In the genomic region with DNA sequence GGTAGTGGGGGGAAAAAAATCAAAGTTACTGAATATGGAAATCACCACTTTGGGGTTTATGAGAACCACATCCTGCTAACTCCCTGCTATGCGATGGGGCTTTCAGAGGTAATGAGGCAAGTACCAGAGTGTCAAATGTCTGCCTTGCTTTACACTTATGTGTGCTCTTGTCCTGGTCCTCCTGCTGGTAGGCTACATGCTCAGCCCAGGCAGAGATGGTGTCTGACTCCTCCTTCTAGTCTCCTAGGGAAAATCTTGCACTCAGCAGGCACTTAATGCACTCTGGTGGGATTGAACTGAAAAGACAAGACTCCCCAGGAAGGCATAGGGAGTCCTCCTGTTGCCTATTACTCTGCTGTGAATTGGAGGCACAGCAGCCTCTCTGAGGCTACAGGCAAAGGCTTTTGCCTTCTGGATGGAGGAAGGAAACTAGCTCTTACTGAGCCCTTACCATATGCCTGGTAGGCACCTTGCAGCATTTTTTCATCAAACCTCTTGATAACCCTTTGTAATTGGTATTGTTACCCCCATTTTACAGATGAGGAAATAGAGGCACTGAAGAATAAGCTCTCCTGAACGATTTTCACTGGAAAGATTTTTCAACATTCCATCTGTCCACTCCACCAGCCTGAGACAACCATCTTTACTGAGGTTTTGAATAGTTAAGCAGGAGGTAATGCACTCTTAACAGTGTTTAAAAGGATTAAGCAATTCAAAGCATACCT, we compare ENCODE assay signal across 10 cellular contexts.
DNase-seq lines count a peak whose midpoint lies in the region; ATAC-seq, FAIRE-seq and TF ChIP-seq lines count a peak whose summit lies in the region.
"Had no signal": no experiment of that assay in that cellular context is flagged by ENCODE, and none has a peak within 500 bp of the region (broad histone marks: within the 10 kb centered on the region; RNA-seq: fewer than 3 reads in every experiment).

No MANE protein-coding gene starts in this region.

- H3K9me3 Mint-ChIP-seq in activated T-helper 1 cell treated with anti-CD3 and anti-CD28 coated beads, Interleukin-12 subunit alpha, Interleukin-12 subunit beta, Interleukin-2, Interleukin-4 antibody, amounts not matched to agents 30 ng/mL and 10 ng/mL and 1 ng/mL, durations not matched to agents 14 hours and 24 hours and 36 hours = no peaks in the 10 kb centered on the region
- no peaks in the 10 kb centered on the region for H3K9me3 Mint-ChIP-seq in CD4-positive, alpha-beta T cell

- no peaks in the 10 kb centered on the region for H3K79me2 ChIP-seq in osteoblast (ENCODE audit: insufficient read depth, low read length)

- no peaks in the 10 kb centered on the region for H3K36me3 Mint-ChIP-seq in activated T-helper 1 cell treated with anti-CD3 and anti-CD28 coated beads, Interleukin-12 subunit alpha, Interleukin-12 subunit beta, Interleukin-2, Interleukin-4 antibody, amounts not matched to agents 30 ng/mL and 10 ng/mL and 1 ng/mL, durations not matched to agents 14 hours and 24 hours and 36 hours (ENCODE audit: low read depth)
- no peaks in the 10 kb centered on the region for H3K36me3 Mint-ChIP-seq in CD4-positive, alpha-beta T cell (ENCODE audit: low read depth)

- H3K4me2 ChIP-seq in osteoblast (ENCODE audit: insufficient read depth, low read length) = no peak overlapping the region

- CTCF ChIA-PET in CD4-positive, alpha-beta T cell (lab: Charles Lee) = no interaction called here

- peak; percentile 22 for DNase-seq in activated T-helper 1 cell treated with anti-CD3 and anti-CD28 coated beads, Interleukin-12 subunit alpha, Interleukin-12 subunit beta, Interleukin-2, Interleukin-4 antibody, amounts not matched to agents 30 ng/mL and 10 ng/mL and 1 ng/mL, durations not matched to agents 14 hours and 24 hours and 36 hours (ENCODE audit: low spot score)
- no peak for DNase-seq in osteoblast (ENCODE audit: insufficient read length, low spot score, missing footprints)
- DNase-seq in small intestine = no peak
- no peak for DNase-seq in CD4-positive, alpha-beta T cell
- no peak for DNase-seq in GM19238 (ENCODE audit: insufficient read length, low spot score)
- DNase-seq: NCI-H345, transverse colon had no signal

- H3K36me3 ChIP-seq in osteoblast (ENCODE audit: insufficient read depth, low read length) (no peaks in the 10 kb centered on the region), small intestine (ENCODE audit: control insufficient read depth in 2 of 2, insufficient read depth in 2 of 2, low read length in 2 of 2) (no peaks in the 10 kb centered on the region)
- H3K36me3 ChIP-seq: transverse colon had no signal

- no peaks in the 10 kb centered on the region for H4K20me1 ChIP-seq in osteoblast (ENCODE audit: insufficient read depth, low read length)

- no peaks in the 10 kb centered on the region for H3K4me1 ChIP-seq in osteoblast (ENCODE audit: insufficient read depth, low read length)
- no peaks in the 10 kb centered on the region for H3K4me1 ChIP-seq in small intestine (ENCODE audit: control insufficient read depth in 2 of 2, insufficient read depth in 1 of 2, low read depth in 1 of 2, low read length in 1 of 2)
- H3K4me1 ChIP-seq: transverse colon had no signal

- H3K27ac Mint-ChIP-seq in activated T-helper 1 cell treated with anti-CD3 and anti-CD28 coated beads, Interleukin-12 subunit alpha, Interleukin-12 subunit beta, Interleukin-2, Interleukin-4 antibody, amounts not matched to agents 30 ng/mL and 10 ng/mL and 1 ng/mL, durations not matched to agents 14 hours and 24 hours and 36 hours = no peak overlapping the region
- H3K27ac Mint-ChIP-seq in CD4-positive, alpha-beta T cell = no peak overlapping the region

- peaks cover 30% of the 10 kb centered on the region for H3K4me1 Mint-ChIP-seq in activated T-helper 1 cell treated with anti-CD3 and anti-CD28 coated beads, Interleukin-12 subunit alpha, Interleukin-12 subunit beta, Interleukin-2, Interleukin-4 antibody, amounts not matched to agents 30 ng/mL and 10 ng/mL and 1 ng/mL, durations not matched to agents 14 hours and 24 hours and 36 hours (ENCODE audit: low read depth)
- no peaks in the 10 kb centered on the region for H3K4me1 Mint-ChIP-seq in CD4-positive, alpha-beta T cell (ENCODE audit: low read depth)

- no peak for TF ChIP-seq POLR2A in GM18505 (IDR thresholded peaks at IDR 0.05; ENCODE audit: borderline replicate concordance, extremely low read depth, insufficient read depth, insufficient read length)

- no peak overlapping the region for H3K4me3 Mint-ChIP-seq in activated T-helper 1 cell treated with anti-CD3 and anti-CD28 coated beads, Interleukin-12 subunit alpha, Interleukin-12 subunit beta, Interleukin-2, Interleukin-4 antibody, amounts not matched to agents 30 ng/mL and 10 ng/mL and 1 ng/mL, durations not matched to agents 14 hours and 24 hours and 36 hours
- H3K4me3 Mint-ChIP-seq in CD4-positive, alpha-beta T cell = no peak overlapping the region

- H2AFZ ChIP-seq in osteoblast (ENCODE audit: low read length) = no peak overlapping the region

- H3K27ac ChIP-seq in osteoblast (ENCODE audit: low read depth, low read length) (no peak overlapping the region), small intestine (ENCODE audit: low read depth in 1 of 2, low read length in 1 of 2) (no peak overlapping the region)
- no peak overlapping the region for H3K27ac ChIP-seq in CD4-positive, alpha-beta T cell (ENCODE audit: low read depth, low read length)
- H3K27ac ChIP-seq: transverse colon had no signal

- FAIRE-seq in small intestine (lab: Jason Lieb, UNC) = no peak

- POLR2A ChIA-PET in CD4-positive, alpha-beta T cell (lab: Charles Lee) = no interaction called here

- H3K27me3 Mint-ChIP-seq in activated T-helper 1 cell treated with anti-CD3 and anti-CD28 coated beads, Interleukin-12 subunit alpha, Interleukin-12 subunit beta, Interleukin-2, Interleukin-4 antibody, amounts not matched to agents 30 ng/mL and 10 ng/mL and 1 ng/mL, durations not matched to agents 14 hours and 24 hours and 36 hours (ENCODE audit: insufficient read depth) = peaks cover 20% of the 10 kb centered on the region
- H3K27me3 Mint-ChIP-seq in CD4-positive, alpha-beta T cell = peaks cover 20% of the 10 kb centered on the region

- ATAC-seq in GM18505 (IDR thresholded peaks at IDR 0.05; ENCODE audit: unreplicated experiment) (peak; percentile 88), GM19467 (IDR thresholded peaks at IDR 0.05; ENCODE audit: unreplicated experiment) (peak; percentile 79), HG02973 (IDR thresholded peaks at IDR 0.05; ENCODE audit: unreplicated experiment) (peak; percentile 93)
- no peak for ATAC-seq in CD4-positive, alpha-beta T cell (ENCODE audit: poor library complexity)

- 19 to 42% (median 35%) methylated on average over 2 of the region's 2 CpGs for WGBS in small intestine, 3 donors

- no peaks in the 10 kb centered on the region for H3K9me3 ChIP-seq in osteoblast (ENCODE audit: low read depth, low read length)
- no peaks in the 10 kb centered on the region for H3K9me3 ChIP-seq in small intestine (ENCODE audit: control insufficient read depth, low read depth)
- no peaks in the 10 kb centered on the region for H3K9me3 ChIP-seq in CD4-positive, alpha-beta T cell (ENCODE audit: control insufficient read depth, low read length)
- H3K9me3 ChIP-seq: transverse colon had no signal

- intact Hi-C loops in activated T-helper 1 cell treated with anti-CD3 and anti-CD28 coated beads, Interleukin-12 subunit alpha, Interleukin-12 subunit beta, Interleukin-2, Interleukin-4 antibody, amounts not matched to agents 30 ng/mL and 10 ng/mL and 1 ng/mL, durations not matched to agents 14 hours and 24 hours and 36 hours (cut with micrococcal nuclease) = no loop called here
- intact Hi-C loops in CD4-positive, alpha-beta T cell (cut with DNase I, micrococcal nuclease) = no loop called here

- H3K27me3 ChIP-seq in osteoblast (ENCODE audit: insufficient read depth, low read length) (peaks cover 9% of the 10 kb centered on the region), small intestine (ENCODE audit: control insufficient read depth in 2 of 2, insufficient read depth in 2 of 2, low read length in 2 of 2) (no peaks in the 10 kb centered on the region)
- H3K27me3 ChIP-seq in CD4-positive, alpha-beta T cell (ENCODE audit: control insufficient read depth, insufficient read depth, low read length) = no peaks in the 10 kb centered on the region
- H3K27me3 ChIP-seq: transverse colon had no signal

- H3K4me3 ChIP-seq in osteoblast (ENCODE audit: insufficient read depth, low read length) (no peak overlapping the region), small intestine (ENCODE audit: low read depth in 1 of 2, low read length in 2 of 2) (no peak overlapping the region)
- H3K4me3 ChIP-seq: transverse colon had no signal

- no peak for TF ChIP-seq CTCF in osteoblast (IDR thresholded peaks at IDR 0.05; ENCODE audit: extremely low read depth, low read depth, low read length)
- no peak for TF ChIP-seq CTCF in CD4-positive, alpha-beta T cell (IDR thresholded peaks at IDR 0.05)
